In genomic region chr11:66665369-66665768, GRCh38 we compare ENCODE assay signal across 1 cellular context.
TF ChIP-seq lines count a peak whose summit lies in the region.

No MANE protein-coding gene starts in this region.

TF ChIP-seq in H1, 55 proteins besides CTCF, POLR2A, EP300 and RAD21:
- peak; percentile 46 for TF ChIP-seq POLR2AphosphoS5 (IDR thresholded peaks at IDR 0.05; ENCODE audit: low read depth, low read length)
- no peak for TF ChIP-seq SIN3A (conservative IDR thresholded peaks at IDR 0.05 in 1 of 2, IDR thresholded peaks at IDR 0.05 in 1 of 2; ENCODE audit: low read depth in 1 of 2, low read length in 2 of 2)
